Comparison of ENCODE assay signal across 5 cellular contexts in genomic region chr16:70259903-70260302, GRCh38. TPM values are rescaled to one million over a fixed set of nuclear protein-coding genes. Genes with fewer than 3 reads are reported as not detected.
DNase-seq lines count a peak whose midpoint lies in the region; ATAC-seq and TF ChIP-seq lines count a peak whose summit lies in the region.
"Not testable (repeated sequence)": the region's sequence is repeated elsewhere in the genome, so short reads cannot be mapped to it uniquely, and the experiment has no call there.

No MANE protein-coding gene starts in this region.

- H3K4me3 Mint-ChIP-seq in T-helper 17 cell, memory B cell: not testable (repeated sequence)

- not testable (repeated sequence) for H3K9me3 ChIP-seq in T-helper 17 cell (ENCODE audit: control insufficient read depth, low read length, poor library complexity, severe bottlenecking); mucosa of descending colon

- not testable (repeated sequence) for ATAC-seq in T-helper 17 cell; memory B cell (ENCODE audit: low read depth)
- ATAC-seq in mucosa of descending colon, result peak; percentile 64

- H3K9me3 Mint-ChIP-seq in memory B cell, result not testable (repeated sequence)

- H3K27ac Mint-ChIP-seq in T-helper 17 cell (peak overlapping the region; percentile 9), memory B cell (peak overlapping the region; percentile 45)

- H3K4me1 ChIP-seq in mucosa of descending colon (ENCODE audit: low read depth), result not testable (repeated sequence)

- not testable (repeated sequence) for TF ChIP-seq CTCF in mucosa of descending colon (IDR thresholded peaks at IDR 0.05)

- H3K4me1 Mint-ChIP-seq in T-helper 17 cell, memory B cell: not testable (repeated sequence)

- intact Hi-C loops in mucosa of descending colon (cut with DNase I, micrococcal nuclease), result not testable (repeated sequence)

- H3K27me3 Mint-ChIP-seq in T-helper 17 cell, memory B cell: not testable (repeated sequence)

- not testable (repeated sequence) for H3K4me3 ChIP-seq in mucosa of descending colon

- peaks cover 11% of the 10 kb centered on the region for H3K36me3 ChIP-seq in mucosa of descending colon (ENCODE audit: low read depth)

- H3K36me3 Mint-ChIP-seq in T-helper 17 cell (ENCODE audit: low read depth), result not testable (repeated sequence)
- peaks cover 19% of the 10 kb centered on the region for H3K36me3 Mint-ChIP-seq in memory B cell

- DNase-seq in T-helper 17 cell; memory B cell (ENCODE audit: low spot score in 2 of 2); mucosa of descending colon: not testable (repeated sequence)
- DNase-seq in activated effector memory CD4-positive, alpha-beta T cell treated with anti-CD3 and anti-CD28 coated beads, Interleukin-2, amount 50 U/mL, for 16 hours, result peak; percentile 12
- peak; percentile 8 for DNase-seq in ureter (ENCODE audit: low spot score)

RNA-seq across cellular contexts. Expression of gene EXOSC6, which starts 8.2 kb away (rescaled TPM):
- total RNA-seq in T-helper 17 cell (10 to 100 TPM; 27.4 to 31.6 TPM), mucosa of descending colon (10 to 100 TPM; 14.7 to 29.3 (median 19.4) TPM), ureter (25.6 TPM)

RNA-seq across cellular contexts. Expression of gene AARS1, which starts 29.4 kb away (rescaled TPM):
- total RNA-seq in T-helper 17 cell (10 to 100 TPM; 14.7 to 20.6 TPM), mucosa of descending colon (10 to 100 TPM; 30.1 to 77.7 (median 42.7) TPM), ureter (155 TPM)

RNA-seq across cellular contexts. Expression of gene DDX19B, which starts 39.1 kb away (rescaled TPM):
- total RNA-seq in T-helper 17 cell (10 to 100 TPM; 28.7 to 31.2 TPM), mucosa of descending colon (10 to 100 TPM; 22.5 to 34.7 (median 28.7) TPM), ureter (35.8 TPM)
